Comparison of ENCODE assay signal across 1 cellular context in genomic region chr15:55443141-55443540, GRCh38. TPM values are rescaled to one million over a fixed set of nuclear protein-coding genes. Genes with fewer than 3 reads are reported as not detected.
"Had no signal": no experiment of that assay in that cellular context is flagged by ENCODE, and none has a peak within 500 bp of the region (broad histone marks: within the 10 kb centered on the region; RNA-seq: fewer than 3 reads in every experiment).

No MANE protein-coding gene starts in this region.

RNA-seq across cellular contexts. Expression of gene PIERCE2, which starts 34.8 kb away (rescaled TPM):
- total RNA-seq: esophagus mucosa had no signal
